ENCODE assay signal across 1 cellular context in the genomic region with DNA sequence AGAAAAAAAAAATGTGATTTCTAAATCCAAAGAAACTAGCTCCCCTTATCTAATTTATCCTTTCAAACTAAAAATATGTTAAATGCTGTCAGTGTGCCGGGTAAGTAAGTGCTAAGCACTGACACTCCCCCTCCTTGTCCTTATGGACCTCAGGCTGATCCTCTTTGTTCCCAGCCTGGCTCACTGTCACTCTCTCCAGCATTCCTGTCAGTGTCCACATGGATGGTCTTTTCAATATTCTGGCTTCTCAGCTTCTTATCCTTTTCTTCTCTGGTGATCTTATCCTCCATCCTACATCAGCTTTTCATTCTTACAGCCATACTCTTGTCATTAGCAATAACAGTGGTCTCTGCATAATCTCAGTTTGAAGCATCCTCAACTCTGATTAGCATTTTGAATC.
TF ChIP-seq lines count a peak whose summit lies in the region.

No MANE protein-coding gene starts in this region.

TF ChIP-seq in GM23338, 12 proteins besides CTCF, POLR2A, EP300 and RAD21 (continued from another document):
- TF ChIP-seq, protein P1, sequence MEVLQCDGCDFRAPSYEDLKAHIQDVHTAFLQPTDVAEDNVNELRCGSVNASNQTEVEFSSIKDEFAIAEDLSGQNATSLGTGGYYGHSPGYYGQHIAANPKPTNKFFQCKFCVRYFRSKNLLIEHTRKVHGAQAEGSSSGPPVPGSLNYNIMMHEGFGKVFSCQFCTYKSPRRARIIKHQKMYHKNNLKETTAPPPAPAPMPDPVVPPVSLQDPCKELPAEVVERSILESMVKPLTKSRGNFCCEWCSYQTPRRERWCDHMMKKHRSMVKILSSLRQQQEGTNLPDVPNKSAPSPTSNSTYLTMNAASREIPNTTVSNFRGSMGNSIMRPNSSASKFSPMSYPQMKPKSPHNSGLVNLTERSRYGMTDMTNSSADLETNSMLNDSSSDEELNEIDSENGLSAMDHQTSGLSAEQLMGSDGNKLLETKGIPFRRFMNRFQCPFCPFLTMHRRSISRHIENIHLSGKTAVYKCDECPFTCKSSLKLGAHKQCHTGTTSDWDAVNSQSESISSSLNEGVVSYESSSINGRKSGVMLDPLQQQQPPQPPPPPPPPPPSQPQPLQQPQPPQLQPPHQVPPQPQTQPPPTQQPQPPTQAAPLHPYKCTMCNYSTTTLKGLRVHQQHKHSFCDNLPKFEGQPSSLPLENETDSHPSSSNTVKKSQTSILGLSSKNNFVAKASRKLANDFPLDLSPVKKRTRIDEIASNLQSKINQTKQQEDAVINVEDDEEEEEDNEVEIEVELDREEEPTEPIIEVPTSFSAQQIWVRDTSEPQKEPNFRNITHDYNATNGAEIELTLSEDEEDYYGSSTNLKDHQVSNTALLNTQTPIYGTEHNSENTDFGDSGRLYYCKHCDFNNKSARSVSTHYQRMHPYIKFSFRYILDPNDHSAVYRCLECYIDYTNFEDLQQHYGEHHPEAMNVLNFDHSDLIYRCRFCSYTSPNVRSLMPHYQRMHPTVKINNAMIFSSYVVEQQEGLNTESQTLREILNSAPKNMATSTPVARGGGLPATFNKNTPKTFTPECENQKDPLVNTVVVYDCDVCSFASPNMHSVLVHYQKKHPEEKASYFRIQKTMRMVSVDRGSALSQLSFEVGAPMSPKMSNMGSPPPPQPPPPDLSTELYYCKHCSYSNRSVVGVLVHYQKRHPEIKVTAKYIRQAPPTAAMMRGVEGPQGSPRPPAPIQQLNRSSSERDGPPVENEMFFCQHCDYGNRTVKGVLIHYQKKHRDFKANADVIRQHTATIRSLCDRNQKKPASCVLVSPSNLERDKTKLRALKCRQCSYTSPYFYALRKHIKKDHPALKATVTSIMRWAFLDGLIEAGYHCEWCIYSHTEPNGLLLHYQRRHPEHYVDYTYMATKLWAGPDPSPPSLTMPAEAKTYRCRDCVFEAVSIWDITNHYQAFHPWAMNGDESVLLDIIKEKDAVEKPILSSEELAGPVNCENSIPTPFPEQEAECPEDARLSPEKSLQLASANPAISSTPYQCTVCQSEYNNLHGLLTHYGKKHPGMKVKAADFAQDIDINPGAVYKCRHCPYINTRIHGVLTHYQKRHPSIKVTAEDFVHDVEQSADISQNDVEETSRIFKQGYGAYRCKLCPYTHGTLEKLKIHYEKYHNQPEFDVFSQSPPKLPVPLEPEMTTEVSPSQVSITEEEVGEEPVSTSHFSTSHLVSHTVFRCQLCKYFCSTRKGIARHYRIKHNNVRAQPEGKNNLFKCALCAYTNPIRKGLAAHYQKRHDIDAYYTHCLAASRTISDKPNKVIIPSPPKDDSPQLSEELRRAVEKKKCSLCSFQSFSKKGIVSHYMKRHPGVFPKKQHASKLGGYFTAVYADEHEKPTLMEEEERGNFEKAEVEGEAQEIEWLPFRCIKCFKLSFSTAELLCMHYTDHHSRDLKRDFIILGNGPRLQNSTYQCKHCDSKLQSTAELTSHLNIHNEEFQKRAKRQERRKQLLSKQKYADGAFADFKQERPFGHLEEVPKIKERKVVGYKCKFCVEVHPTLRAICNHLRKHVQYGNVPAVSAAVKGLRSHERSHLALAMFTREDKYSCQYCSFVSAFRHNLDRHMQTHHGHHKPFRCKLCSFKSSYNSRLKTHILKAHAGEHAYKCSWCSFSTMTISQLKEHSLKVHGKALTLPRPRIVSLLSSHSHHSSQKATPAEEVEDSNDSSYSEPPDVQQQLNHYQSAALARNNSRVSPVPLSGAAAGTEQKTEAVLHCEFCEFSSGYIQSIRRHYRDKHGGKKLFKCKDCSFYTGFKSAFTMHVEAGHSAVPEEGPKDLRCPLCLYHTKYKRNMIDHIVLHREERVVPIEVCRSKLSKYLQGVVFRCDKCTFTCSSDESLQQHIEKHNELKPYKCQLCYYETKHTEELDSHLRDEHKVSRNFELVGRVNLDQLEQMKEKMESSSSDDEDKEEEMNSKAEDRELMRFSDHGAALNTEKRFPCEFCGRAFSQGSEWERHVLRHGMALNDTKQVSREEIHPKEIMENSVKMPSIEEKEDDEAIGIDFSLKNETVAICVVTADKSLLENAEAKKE (CRISPR knock-in tag; IDR thresholded peaks at IDR 0.05) = no peak
- no peak for TF ChIP-seq ZNF331 (CRISPR knock-in tag; IDR thresholded peaks at IDR 0.05; ENCODE audit: low read depth)
- no peak for TF ChIP-seq REST (IDR thresholded peaks at IDR 0.05; ENCODE audit: unreplicated experiment)
- TF ChIP-seq CREB1 (CRISPR knock-in tag; IDR thresholded peaks at IDR 0.05; ENCODE audit: low read depth) = no peak
- no peak for TF ChIP-seq JUNB (IDR thresholded peaks at IDR 0.05; ENCODE audit: unreplicated experiment)
